9 cellular contexts compared by ENCODE assay signal in genomic region chr3:188389711-188390346, GRCh38.
DNase-seq lines count a peak whose midpoint lies in the region; ATAC-seq and TF ChIP-seq lines count a peak whose summit lies in the region.
"Had no signal": no experiment of that assay in that cellular context is flagged by ENCODE, and none has a peak within 500 bp of the region (broad histone marks: within the 10 kb centered on the region; RNA-seq: fewer than 3 reads in every experiment).

No MANE protein-coding gene starts in this region.

- DNase-seq in EH (ENCODE audit: low read depth) (peak; percentile 22), MCF 10A (ENCODE audit: unreplicated experiment) (peak; percentile 48), nephron progenitor cell (no peak), NCI-H69 (lab: John Stamatoyannopoulos, UW) (no peak), occipital lobe (lab: John Stamatoyannopoulos, UW) (no peak), SW480 (ENCODE audit: low spot score) (no peak)

- H3K9me3 Mint-ChIP-seq in IgD-negative memory B cell (no peaks in the 10 kb centered on the region), MCF 10A (ENCODE audit: unreplicated experiment) (no peaks in the 10 kb centered on the region), nephron progenitor cell (no peaks in the 10 kb centered on the region)
- H3K9me3 Mint-ChIP-seq: nephron had no signal

- peak overlapping the region; percentile 51 to 83 (median 77) for H3K4me3 Mint-ChIP-seq in IgD-negative memory B cell
- H3K4me3 Mint-ChIP-seq in MCF 10A (ENCODE audit: unreplicated experiment): peak overlapping the region; percentile 15
- no peak overlapping the region for H3K4me3 Mint-ChIP-seq in nephron progenitor cell
- H3K4me3 Mint-ChIP-seq: nephron had no signal

- intact Hi-C loops in MCF 10A (cut with micrococcal nuclease): no loop called here

- H3K27ac Mint-ChIP-seq in IgD-negative memory B cell: peak overlapping the region; percentile 95 to 96 (median 96)
- H3K27ac Mint-ChIP-seq in MCF 10A (ENCODE audit: low read depth, unreplicated experiment): peak overlapping the region; percentile 89
- peak overlapping the region; percentile 17 for H3K27ac Mint-ChIP-seq in nephron progenitor cell

- H3K4me1 Mint-ChIP-seq in IgD-negative memory B cell: peaks cover 45 to 59% (median 48%) of the 10 kb centered on the region in 3 donors
- H3K4me1 Mint-ChIP-seq in MCF 10A (ENCODE audit: insufficient read depth, unreplicated experiment): peaks cover 36% of the 10 kb centered on the region
- peaks cover 29% of the 10 kb centered on the region for H3K4me1 Mint-ChIP-seq in nephron progenitor cell

- POLR2A ChIA-PET in MCF 10A (lab: Yijun Ruan, JAX): interaction anchor here (0.7 to 1.6 kb wide), 7 partner anchors 11 to 654 kb away, joined by 3 to 4 read pairs (median 3); no protein-coding TSS in a partner anchor

- H3K27me3 Mint-ChIP-seq in IgD-negative memory B cell (no peaks in the 10 kb centered on the region), MCF 10A (ENCODE audit: insufficient read depth, unreplicated experiment) (no peaks in the 10 kb centered on the region), nephron progenitor cell (ENCODE audit: low read depth, poor library complexity) (no peaks in the 10 kb centered on the region)

- peaks cover 5% of the 10 kb centered on the region for H3K36me3 Mint-ChIP-seq in IgD-negative memory B cell
- H3K36me3 Mint-ChIP-seq in MCF 10A (ENCODE audit: insufficient read depth, unreplicated experiment): no peaks in the 10 kb centered on the region
- H3K36me3 Mint-ChIP-seq in nephron progenitor cell (ENCODE audit: low read depth): no peaks in the 10 kb centered on the region

- no TSS peak for BruUV-seq in MCF 10A (replicated peaks; lab: Mats Ljungman, UMichigan)

- ATAC-seq in GM21528 (IDR thresholded peaks at IDR 0.05; ENCODE audit: low FRiP score, unreplicated experiment): peak; percentile 97

- CTCF ChIA-PET in MCF 10A (lab: Yijun Ruan, JAX): interaction anchor here (0.5 kb wide), 1 partner anchor 192 kb away, joined by 3 read pairs; no protein-coding TSS in a partner anchor

- no peak for TF ChIP-seq CTCF in MCF 10A (IDR thresholded peaks at IDR 0.05; ENCODE audit: unreplicated experiment)
- TF ChIP-seq CTCF in nephron progenitor cell (IDR thresholded peaks at IDR 0.05): no peak

Comparison
In these comparisons a context has a peak if more than half of its experiments do, and no peak if none do; other contexts are left out.
1. DNase-seq: peak in EH (single experiment) and MCF 10A (single experiment); none in nephron progenitor cell (single experiment), NCI-H69 (single experiment), occipital lobe (single experiment) and SW480 (single experiment).
2. H3K27ac Mint-ChIP-seq: peak in every context shown above with its lines; median percentile 96 in IgD-negative memory B cell; 89 in MCF 10A; 17 in nephron progenitor cell.